19 cellular contexts compared by ENCODE assay signal in genomic region chr18:48693625-48694262, GRCh38.
DNase-seq lines count a peak whose midpoint lies in the region; ATAC-seq, FAIRE-seq and TF ChIP-seq lines count a peak whose summit lies in the region.
"Had no signal": no experiment of that assay in that cellular context is flagged by ENCODE, and none has a peak within 500 bp of the region (broad histone marks: within the 10 kb centered on the region; RNA-seq: fewer than 3 reads in every experiment).

No MANE protein-coding gene starts in this region.

- H3K23ac ChIP-seq in IMR-90 (ENCODE audit: low read depth, low read length): peak overlapping the region; percentile 57; the same call in 1 of the 2 replicates
- H3K23ac ChIP-seq in mesenchymal stem cell (ENCODE audit: low read length in 2 of 2): no peak overlapping the region

- intact Hi-C loops in IMR-90 (cut with micrococcal nuclease) (no loop called here), left ventricle myocardium superior (cut with micrococcal nuclease) (no loop called here)

- H4K91ac ChIP-seq in IMR-90 (ENCODE audit: insufficient read depth, low read depth, low read length) (peak overlapping the region; percentile 57; the same call in 1 of the 2 replicates), mesenchymal stem cell (ENCODE audit: low read length) (no peak overlapping the region)

- H2BK15ac ChIP-seq in IMR-90 (ENCODE audit: low read depth, low read length): peak overlapping the region; percentile 19; the same call in 1 of the 3 replicates
- no peak overlapping the region for H2BK15ac ChIP-seq in mesenchymal stem cell (ENCODE audit: low read depth, poor library complexity, severe bottlenecking)

- no peak for FAIRE-seq in urothelium cell line (lab: Jason Lieb, UNC)
- FAIRE-seq: HTR-8/SVneo had no signal

- H3K9me3 ChIP-seq in IMR-90 (ENCODE audit: control insufficient read depth, insufficient read depth, low read length): 0 out of 2 replicates have a peak, but pooled peaks cover 2% of the 10 kb centered on the region
- H3K9me3 ChIP-seq in mesenchymal stem cell (ENCODE audit: control insufficient read depth, low read length): no peaks in the 10 kb centered on the region

- H3K4me3 ChIP-seq in IMR-90 (ENCODE audit: insufficient read depth, low read depth, low read length) (no peak overlapping the region), brain microvascular endothelial cell (ENCODE audit: low read depth, low read length) (no peak overlapping the region), mesenchymal stem cell (ENCODE audit: insufficient read depth in 1 of 2, low read depth in 1 of 2, low read length in 2 of 2) (no peak overlapping the region)

- H3K4me1 ChIP-seq in IMR-90 (ENCODE audit: control insufficient read depth, insufficient read depth, low read length) (peaks cover 8% of the 10 kb centered on the region), mesenchymal stem cell (ENCODE audit: control insufficient read depth, insufficient read depth, low read depth, low read length) (peaks cover 11% of the 10 kb centered on the region)

- H2BK5ac ChIP-seq in IMR-90 (ENCODE audit: low read depth, low read length, poor library complexity, severe bottlenecking): peak overlapping the region; percentile 14
- H2BK5ac ChIP-seq in mesenchymal stem cell (ENCODE audit: low read depth, low read length, poor library complexity, severe bottlenecking): no peak overlapping the region

- WGBS in IMR-90 (ENCODE audit: extremely low coverage in 2 of 2, insufficient read length in 1 of 2), 2 experiments: 93% methylated on average over 4 of the region's 8 CpGs; no CpG with 5 or more reads in 1 of the 2 experiments
- 78% methylated on average over 8 of the region's 8 CpGs for WGBS in mesenchymal stem cell

- peak overlapping the region in 1 of 2 experiments; percentile 56; a peak in 1 of 4 replicates for H4K8ac ChIP-seq in IMR-90 (ENCODE audit: low read depth in 2 of 2, low read length in 2 of 2)
- no peak overlapping the region for H4K8ac ChIP-seq in mesenchymal stem cell (ENCODE audit: low read length)

- BruUV-seq in IMR-90 (replicated peaks; lab: Mats Ljungman, UMichigan): no TSS peak

- H3K18ac ChIP-seq in IMR-90 (ENCODE audit: low read depth, low read length) (peak overlapping the region; percentile 43; the same call in 1 of the 2 replicates), mesenchymal stem cell (ENCODE audit: low read depth in 1 of 2, low read length in 2 of 2) (peak overlapping the region; percentile 7 to 16)

- H3K27me3 ChIP-seq in IMR-90 (ENCODE audit: control insufficient read depth, insufficient read depth, low read length) (no peaks in the 10 kb centered on the region), brain microvascular endothelial cell (replicated peaks) (no peaks in the 10 kb centered on the region), mesenchymal stem cell (ENCODE audit: control insufficient read depth in 1 of 2, insufficient read depth in 1 of 2, low read length in 2 of 2) (no peaks in the 10 kb centered on the region)

- peaks cover 27% of the 10 kb centered on the region for H4K20me1 ChIP-seq in IMR-90 (ENCODE audit: insufficient read depth, low read length)

- TF ChIP-seq POLR2A in IMR-90 (IDR thresholded peaks at IDR 0.05; ENCODE audit: low read depth, low read length): no peak

- H4K5ac ChIP-seq in IMR-90 (ENCODE audit: low read depth, low read length): peak overlapping the region; percentile 2

- TF ChIP-seq CTCF in IMR-90 (conservative IDR thresholded peaks at IDR 0.05; ENCODE audit: low read depth, low read length) (no peak), brain microvascular endothelial cell (IDR thresholded peaks at IDR 0.05; ENCODE audit: low read depth, low read length, missing control alignments) (no peak), GM13977 (IDR thresholded peaks at IDR 0.05; ENCODE audit: extremely low read depth, insufficient read depth, missing control alignments) (no peak)

- H2BK120ac ChIP-seq in IMR-90 (ENCODE audit: low read depth, low read length): peak overlapping the region; percentile 75
- no peak overlapping the region for H2BK120ac ChIP-seq in mesenchymal stem cell (ENCODE audit: low read depth, low read length)

- H3K4me2 ChIP-seq in IMR-90 (ENCODE audit: low read depth, low read length): no peak overlapping the region
- H3K4me2 ChIP-seq in mesenchymal stem cell (ENCODE audit: low read length, poor library complexity, severe bottlenecking): no peak overlapping the region

- DNase-seq in AG08396 (ENCODE audit: low spot score) (peak; percentile 51), IMR-90 (peak; percentile 68), brain microvascular endothelial cell (peak; percentile 18), mesenchymal stem cell (peak; percentile 48), left ventricle myocardium superior (no peak), GM13977 (ENCODE audit: low spot score) (no peak), urothelium cell line (ENCODE audit: low spot score) (no peak)
- DNase-seq: activated CD4-positive, alpha-beta T cell treated with anti-CD3 and anti-CD28 coated beads for 1 hour; activated naive CD4-positive, alpha-beta T cell treated with anti-CD3 and anti-CD28 coated beads for 36 hours; DMS79; effector memory CD4-positive, alpha-beta T cell; GOT3; SHP77; stimulated activated CD4-positive, alpha-beta T cell treated with anti-CD3 and anti-CD28 coated beads, Interleukin-15, amount 100 ng/mL, for 24 hours; stimulated activated naive CD8-positive, alpha-beta T cell treated with anti-CD3 and anti-CD28 coated beads, Interleukin-15, amount 100 ng/mL, for 72 hours; T-helper 17 cell had no signal

- no peak overlapping the region for H3K56ac ChIP-seq in IMR-90 (ENCODE audit: extremely low read depth, insufficient read depth, low read length)

- H3K27ac ChIP-seq in IMR-90 (ENCODE audit: insufficient read depth, low read length) (peak overlapping the region; percentile 37; the same call in 1 of the 2 replicates), brain microvascular endothelial cell (no peak overlapping the region), mesenchymal stem cell (ENCODE audit: low read length, poor library complexity, severe bottlenecking) (no peak overlapping the region)

- no peak overlapping the region for H2BK12ac ChIP-seq in mesenchymal stem cell (ENCODE audit: low read length in 2 of 2)

- peak overlapping the region; percentile 29; the same call in 1 of the 2 replicates for H2BK20ac ChIP-seq in IMR-90 (ENCODE audit: low read depth, low read length)

- H2AFZ ChIP-seq in IMR-90 (replicated peaks; ENCODE audit: low read length, poor library complexity): no peak overlapping the region
- H2AFZ ChIP-seq in mesenchymal stem cell (ENCODE audit: low read depth, low read length): no peak overlapping the region

- H3K79me1 ChIP-seq in IMR-90 (ENCODE audit: low read depth in 1 of 2, low read length in 2 of 2) (peaks cover 29 to 75% of the 10 kb centered on the region in 2 experiments), mesenchymal stem cell (replicated peaks; ENCODE audit: low read length, poor library complexity, severe bottlenecking) (peaks cover 20% of the 10 kb centered on the region)

- peak; percentile 74 for ATAC-seq in IMR-90 (ENCODE audit: low read depth)
- no peak for ATAC-seq in HG02870 (IDR thresholded peaks at IDR 0.05; ENCODE audit: unreplicated experiment)
- no peak for ATAC-seq in left ventricle myocardium superior
- ATAC-seq: naive thymus-derived CD8-positive, alpha-beta T cell; stimulated activated naive CD8-positive, alpha-beta T cell treated with anti-CD3 and anti-CD28 coated beads, Interleukin-15, amount 100 ng/mL, for 72 hours; T-helper 17 cell had no signal

- H2AK9ac ChIP-seq in IMR-90 (replicated peaks; ENCODE audit: low read depth, low read length, poor library complexity): no peak overlapping the region

- H3K14ac ChIP-seq in IMR-90 (replicated peaks; ENCODE audit: low read depth, low read length) (peak overlapping the region; percentile 71), mesenchymal stem cell (ENCODE audit: low read length in 2 of 2) (no peak overlapping the region)

- POLR2A ChIA-PET in IMR-90 (lab: Charles Lee; ENCODE audit: unreplicated experiment): no interaction called here

- TF ChIP-seq RAD21 in IMR-90 (IDR thresholded peaks at IDR 0.05; ENCODE audit: low read length): no peak

- CTCF ChIA-PET in IMR-90 (lab: Yijun Ruan, JAX): no interaction called here

- H2AK5ac ChIP-seq in IMR-90 (ENCODE audit: low read depth, low read length): peak overlapping the region; percentile 77; the same call in 1 of the 2 replicates
- no peak overlapping the region for H2AK5ac ChIP-seq in mesenchymal stem cell (ENCODE audit: low read length, severe bottlenecking)

- in situ Hi-C loops in IMR-90 (cut with MboI; ENCODE audit: low sequenced_read_pairs) (no loop called here), brain microvascular endothelial cell (cut with HindIII; ENCODE audit: low pct_ligation_motif_present, low sequenced_read_pairs) (loop anchor here (25.0 kb wide), 1 partner anchor 519 kb away; no protein-coding TSS in a partner anchor), GM13977 (cut with MboI; ENCODE audit: low pct_unique_long_range_greater_than_20kb, low sequenced_read_pairs, unreplicated experiment) (loop anchor here (25.0 kb wide), 2 partner anchors 544 to 744 kb away; no protein-coding TSS in a partner anchor)

- peak overlapping the region; percentile 80 for H3K4ac ChIP-seq in IMR-90 (ENCODE audit: low read depth, low read length)
- no peak overlapping the region for H3K4ac ChIP-seq in mesenchymal stem cell (ENCODE audit: low read depth in 1 of 2, low read length in 2 of 2)

- dilution Hi-C loops in IMR-90 (cut with HindIII; ENCODE audit: low sequenced_read_pairs, unreplicated experiment): no loop called here

- peaks cover 32% of the 10 kb centered on the region for H3K9me1 ChIP-seq in IMR-90 (ENCODE audit: insufficient read depth, low read length)

- H3K9ac ChIP-seq in IMR-90 (ENCODE audit: low read depth, low read length): no peak overlapping the region
- no peak overlapping the region for H3K9ac ChIP-seq in mesenchymal stem cell (ENCODE audit: low read length)

- H3K36me3 ChIP-seq in IMR-90 (ENCODE audit: control insufficient read depth, insufficient read depth, low read length): peaks cover 38% of the 10 kb centered on the region
- peaks cover 8% of the 10 kb centered on the region for H3K36me3 ChIP-seq in brain microvascular endothelial cell (replicated peaks)
- peaks cover 28 to 47% of the 10 kb centered on the region in 2 experiments for H3K36me3 ChIP-seq in mesenchymal stem cell (ENCODE audit: control insufficient read depth in 1 of 2, insufficient read depth in 2 of 2, low read depth in 1 of 2, low read length in 2 of 2)

TF ChIP-seq in IMR-90, 13 proteins besides CTCF, POLR2A, EP300 and RAD21 (continues in another document):
- peak; percentile 89 for TF ChIP-seq NFE2L2 (IDR thresholded peaks at IDR 0.05; ENCODE audit: low read depth, low read length)
- no peak for TF ChIP-seq ELK1 (IDR thresholded peaks at IDR 0.05; ENCODE audit: borderline replicate concordance, low read depth, low read length)

Comparison
In these comparisons a context has a peak if more than half of its experiments do, and no peak if none do; other contexts are left out.
1. DNase-seq: peak in AG08396 (single experiment), IMR-90 (single experiment), brain microvascular endothelial cell (single experiment) and mesenchymal stem cell (single experiment); none in left ventricle myocardium superior (single experiment), GM13977 (single experiment) and urothelium cell line (single experiment).